Comparison of ENCODE assay signal across 7 cellular contexts in the genomic region with DNA sequence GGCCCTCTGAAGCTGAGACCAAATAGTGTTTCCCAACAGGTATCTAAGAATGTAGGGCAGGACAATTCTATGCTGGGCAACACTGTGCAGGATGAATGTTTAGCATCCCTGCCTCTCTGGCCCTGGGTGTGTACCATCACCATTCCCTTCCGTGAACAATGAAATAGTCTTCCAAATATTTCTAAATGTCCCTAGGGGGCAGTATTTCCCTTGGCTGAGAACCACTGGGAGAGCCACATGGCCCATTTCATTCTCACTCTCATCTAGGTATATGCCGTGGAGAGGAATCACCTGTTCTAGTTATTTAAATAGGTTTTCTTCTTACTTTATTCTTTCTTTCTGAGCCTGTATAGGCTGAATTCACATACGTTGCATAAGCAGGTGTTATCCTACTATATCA.
DNase-seq lines count a peak whose midpoint lies in the region; ATAC-seq, FAIRE-seq and TF ChIP-seq lines count a peak whose summit lies in the region.

No MANE protein-coding gene starts in this region.

- no peaks in the 10 kb centered on the region for H3K9me3 ChIP-seq in body of pancreas
- peaks cover 0 to 2% of the 10 kb centered on the region in 2 donors for H3K9me3 ChIP-seq in neuronal stem cell (replicated peaks in 1 of 2; ENCODE audit: control insufficient read depth in 2 of 2, insufficient read depth in 1 of 2, low read depth in 1 of 2, low read length in 2 of 2)
- peaks cover 0 to 3% (median 1%) of the 10 kb centered on the region in 4 donors for H3K9me3 ChIP-seq in upper lobe of left lung

- intact Hi-C loops in body of pancreas (cut with DNase I), result no loop called here

- H2AK5ac ChIP-seq in neuronal stem cell (ENCODE audit: low read depth, low read length), result no peak overlapping the region

- no peak overlapping the region for H2BK5ac ChIP-seq in neuronal stem cell (ENCODE audit: low read length)

- H3K23ac ChIP-seq in neuronal stem cell (ENCODE audit: low read depth, low read length, poor library complexity), result no peak overlapping the region

- no peak overlapping the region for H2BK12ac ChIP-seq in neuronal stem cell (ENCODE audit: low read length)

- no peak overlapping the region for H4K91ac ChIP-seq in neuronal stem cell (ENCODE audit: low read depth, low read length, poor library complexity)

- ATAC-seq in body of pancreas (peak; percentile 86), upper lobe of left lung (ENCODE audit: low FRiP score in 2 of 2) (no peak)

- no peak overlapping the region for H3K14ac ChIP-seq in neuronal stem cell (ENCODE audit: low read length)

- WGBS in body of pancreas, 2 donors, result 22 to 30% methylated on average over 3 of the region's 3 CpGs
- no CpG with 5 or more reads among the region's 3 CpGs for WGBS in neuronal stem cell (ENCODE audit: extremely low coverage in 2 of 2, insufficient read length in 2 of 2, insufficient replicate concordance in 1 of 2), 2 donors
- WGBS in upper lobe of left lung, 2 donors, result 35 to 47% methylated on average over 3 of the region's 3 CpGs

- no peak for TF ChIP-seq EP300 in upper lobe of left lung (IDR thresholded peaks at IDR 0.05)

- H3K4me3 ChIP-seq in body of pancreas (no peak overlapping the region), neuronal stem cell (ENCODE audit: low read length in 2 of 2) (no peak overlapping the region), upper lobe of left lung (no peak overlapping the region)

- no peak overlapping the region for H2AFZ ChIP-seq in neuronal stem cell (ENCODE audit: low read length)

- H3K18ac ChIP-seq in neuronal stem cell (ENCODE audit: low read length), result no peak overlapping the region

- no peak overlapping the region for H3K9ac ChIP-seq in neuronal stem cell (ENCODE audit: low read depth, low read length, poor library complexity)

- TF ChIP-seq CTCF in body of pancreas (IDR thresholded peaks at IDR 0.05) (peak in 6 of 7 experiments; percentile 46 to 71 (median 61)), upper lobe of left lung (IDR thresholded peaks at IDR 0.05) (no peak)

- no peaks in the 10 kb centered on the region for H3K79me1 ChIP-seq in neuronal stem cell (ENCODE audit: low read depth, low read length)

- H4K8ac ChIP-seq in neuronal stem cell (ENCODE audit: low read depth, low read length), result no peak overlapping the region

- H3K4me1 ChIP-seq in body of pancreas, result no peaks in the 10 kb centered on the region
- H3K4me1 ChIP-seq in neuronal stem cell (ENCODE audit: control insufficient read depth in 2 of 2, insufficient read depth in 1 of 2, low read depth in 1 of 2, low read length in 2 of 2), result peaks cover 0 to 7% of the 10 kb centered on the region in 2 donors
- no peaks in the 10 kb centered on the region for H3K4me1 ChIP-seq in upper lobe of left lung

- no peak overlapping the region for H2BK15ac ChIP-seq in neuronal stem cell (ENCODE audit: low read length)

- H3K4ac ChIP-seq in neuronal stem cell (ENCODE audit: low read length), result no peak overlapping the region

- H3K4me2 ChIP-seq in neuronal stem cell (ENCODE audit: insufficient read depth, low read length, poor library complexity, severe bottlenecking), result no peak overlapping the region

- H3K27me3 ChIP-seq in body of pancreas (peaks cover 0 to 4% of the 10 kb centered on the region in 2 donors), neuronal stem cell (ENCODE audit: control insufficient read depth in 3 of 3, insufficient read depth in 3 of 3, low read depth in 1 of 3, low read length in 3 of 3) (no peaks in the 10 kb centered on the region), upper lobe of left lung (no peaks in the 10 kb centered on the region)

- no peak for FAIRE-seq in GM19239 (lab: Jason Lieb, UNC)

- TF ChIP-seq POLR2A in body of pancreas (IDR thresholded peaks at IDR 0.05) (no peak), upper lobe of left lung (IDR thresholded peaks at IDR 0.05) (no peak)

- H3K27ac ChIP-seq in body of pancreas (no peak overlapping the region), neuronal stem cell (replicated peaks; ENCODE audit: low read length) (no peak overlapping the region), upper lobe of left lung (no peak overlapping the region)

- no peaks in the 10 kb centered on the region for H3K36me3 ChIP-seq in body of pancreas (replicated peaks in 1 of 2; ENCODE audit: insufficient read depth in 1 of 2, low read depth in 2 of 2)
- no peaks in the 10 kb centered on the region for H3K36me3 ChIP-seq in neuronal stem cell (replicated peaks in 1 of 2; ENCODE audit: control insufficient read depth in 2 of 2, insufficient read depth in 2 of 2, low read length in 2 of 2)
- H3K36me3 ChIP-seq in upper lobe of left lung, result no peaks in the 10 kb centered on the region

- peak; percentile 10 for DNase-seq in GM19240 (ENCODE audit: insufficient read length, low spot score)
- peak; percentile 66 for DNase-seq in NCI-H146 treated with DMSO at 0.1 percent for 48 hours (lab: John Stamatoyannopoulos, UW; ENCODE audit: unreplicated experiment)
- DNase-seq in body of pancreas, result peak in 2 of 4 donors; percentile 12 to 29
- DNase-seq in neuronal stem cell (ENCODE audit: low spot score), result peak; percentile 3
- no peak for DNase-seq in GM19239 (ENCODE audit: insufficient read length, low spot score)
- no peak for DNase-seq in stimulated activated naive CD4-positive, alpha-beta T cell (lab: John Stamatoyannopoulos, UW)
- DNase-seq in upper lobe of left lung, result no peak

- no peak overlapping the region for H2BK120ac ChIP-seq in neuronal stem cell (ENCODE audit: low read depth, low read length)

Comparison
In these comparisons a context has a peak if more than half of its experiments do, and no peak if none do; other contexts are left out.
1. DNase-seq: peak in GM19240 (single experiment), NCI-H146 treated with DMSO at 0.1 percent for 48 hours (single experiment) and neuronal stem cell (single experiment); none in GM19239 (single experiment), stimulated activated naive CD4-positive, alpha-beta T cell (0 of 6) and upper lobe of left lung (0 of 2).
2. CTCF ChIP-seq: peak in body of pancreas (6 of 7); none in upper lobe of left lung (0 of 6).